8 cellular contexts compared by ENCODE assay signal in genomic region chr9:95127249-95128176, GRCh38.
A peak's percentile ranks its signal among the peaks of the same experiment; 100 is the strongest.
DNase-seq lines count a peak whose midpoint lies in the region; ATAC-seq and TF ChIP-seq lines count a peak whose summit lies in the region.

No MANE protein-coding gene starts in this region.

- no peak overlapping the region for H3K18ac ChIP-seq in H9 (ENCODE audit: insufficient read length, low read depth, low read length)

- H2BK120ac ChIP-seq in H9 (ENCODE audit: low read depth, low read length, poor library complexity, severe bottlenecking), result no peak overlapping the region

- no peak overlapping the region for H3K4me3 Mint-ChIP-seq in CD8-positive, alpha-beta memory T cell
- H3K4me3 Mint-ChIP-seq in H9 (peak overlapping the region; percentile 57 to 65; a peak in 4 of 5 replicates), endodermal cell (peak overlapping the region; percentile 53)

- H4K91ac ChIP-seq in H9 (ENCODE audit: insufficient read length, low read depth, low read length), result no peak overlapping the region

- no peak overlapping the region for H3K14ac ChIP-seq in H9 (ENCODE audit: insufficient read depth, low read length)

- H2BK15ac ChIP-seq in H9 (ENCODE audit: low read depth, low read length), result no peak overlapping the region; the same call in 1 of the 2 replicates

- no peaks in the 10 kb centered on the region for H3K4me1 ChIP-seq in CD8-positive, alpha-beta memory T cell (ENCODE audit: insufficient read depth, low read length)
- H3K4me1 ChIP-seq in H9 (ENCODE audit: insufficient read depth, low read length) (peaks cover 10% of the 10 kb centered on the region; the same call in 1 of the 2 replicates), endodermal cell (ENCODE audit: control insufficient read depth, insufficient read depth, low read length) (peaks cover 11% of the 10 kb centered on the region)

- no peaks in the 10 kb centered on the region for H3K36me3 ChIP-seq in CD8-positive, alpha-beta memory T cell (ENCODE audit: insufficient read depth, low read length)
- no peaks in the 10 kb centered on the region for H3K36me3 ChIP-seq in endodermal cell (ENCODE audit: control insufficient read depth, insufficient read depth, low read length)

- POLR2A ChIA-PET in CD8-positive, alpha-beta memory T cell (lab: Charles Lee), result no interaction called here

- no peak overlapping the region for H3K23ac ChIP-seq in H9 (ENCODE audit: insufficient read length, low read depth, low read length)

- H3K79me2 ChIP-seq in H9 (ENCODE audit: insufficient read depth, low read length), result no peaks in the 10 kb centered on the region

- H3K4ac ChIP-seq in H9 (ENCODE audit: low read depth, low read length), result no peak overlapping the region

- H3T11ph ChIP-seq in H9 (ENCODE audit: low read length), result no peak overlapping the region

- no peak overlapping the region for H4K5ac ChIP-seq in H9 (ENCODE audit: insufficient read length, low read depth, low read length)

- no peak overlapping the region for H3K56ac ChIP-seq in H9 (ENCODE audit: insufficient read length, low read depth, low read length)

- no peak overlapping the region for H2BK20ac ChIP-seq in H9 (ENCODE audit: low read depth, low read length, poor library complexity, severe bottlenecking)

- peaks cover 4% of the 10 kb centered on the region for H3K23me2 ChIP-seq in H9 (ENCODE audit: insufficient read length, low read depth, low read length, poor library complexity, severe bottlenecking)

- H4K20me1 ChIP-seq in H9 (ENCODE audit: control insufficient read depth, insufficient read depth, insufficient read length), result no peaks in the 10 kb centered on the region

- no peak overlapping the region for H2BK5ac ChIP-seq in H9 (ENCODE audit: insufficient read length, low read length)

- no peaks in the 10 kb centered on the region for H3K79me1 ChIP-seq in H9 (ENCODE audit: insufficient read depth, low read depth, low read length, poor library complexity, severe bottlenecking)

- H3K9ac ChIP-seq in H9 (ENCODE audit: extremely low read depth, insufficient read length, low read length) (no peak overlapping the region), endodermal cell (ENCODE audit: extremely low read depth, low read length, poor library complexity, severe bottlenecking) (no peak overlapping the region)

- no peaks in the 10 kb centered on the region for H3K9me3 ChIP-seq in CD8-positive, alpha-beta memory T cell (ENCODE audit: low read length)
- H3K9me3 ChIP-seq in H9 (ENCODE audit: control insufficient read depth, low read depth, low read length) (no peaks in the 10 kb centered on the region), endodermal cell (ENCODE audit: control insufficient read depth, low read length) (no peaks in the 10 kb centered on the region)

- no peaks in the 10 kb centered on the region for H3K27me3 ChIP-seq in CD8-positive, alpha-beta memory T cell (ENCODE audit: insufficient read depth, low read length, poor library complexity, severe bottlenecking)
- H3K27me3 ChIP-seq in H9 (ENCODE audit: insufficient read depth, low read length) (no peaks in the 10 kb centered on the region), endodermal cell (ENCODE audit: control insufficient read depth, insufficient read depth, low read length, poor library complexity, severe bottlenecking) (no peaks in the 10 kb centered on the region)

- H3K4me2 ChIP-seq in H9 (ENCODE audit: insufficient read depth, insufficient read length, low read length), result peak overlapping the region; percentile 23

- no peak overlapping the region for H2AFZ ChIP-seq in H9 (ENCODE audit: low read length)

- H2AK5ac ChIP-seq in H9 (ENCODE audit: insufficient read length, low read length), result no peak overlapping the region

- DNase-seq in CD8-positive, alpha-beta memory T cell, result peak; percentile 33 to 71 (median 48)
- DNase-seq in H9 (peak; percentile 90), NCI-H69 (lab: John Stamatoyannopoulos, UW) (peak; percentile 81), endodermal cell (peak; percentile 96), medulla oblongata (ENCODE audit: extremely low spot score) (peak; percentile 94)
- DNase-seq in activated CD8-positive, alpha-beta memory T cell treated with anti-CD3 and anti-CD28 coated beads for 48 hours (ENCODE audit: low read depth in 2 of 3, low spot score in 2 of 3), result peak; percentile 42 to 54 (median 45)
- DNase-seq in stimulated activated CD4-positive, alpha-beta T cell treated with anti-CD3 and anti-CD28 coated beads, TNF-alpha, amount 100 ng/mL, for 48 hours (ENCODE audit: low read depth in 3 of 3), result peak; percentile 39 to 64 (median 58)

- H3K36me3 Mint-ChIP-seq in CD8-positive, alpha-beta memory T cell, result peaks cover 0 to 2% (median 0%) of the 10 kb centered on the region in 3 donors
- H3K36me3 Mint-ChIP-seq in H9 (ENCODE audit: insufficient read depth in 1 of 3, low read depth in 3 of 3) (no peaks in the 10 kb centered on the region), endodermal cell (ENCODE audit: low read depth) (peaks cover 10% of the 10 kb centered on the region)

- H2BK12ac ChIP-seq in H9 (ENCODE audit: insufficient read length, low read depth, low read length), result no peak overlapping the region

- no peaks in the 10 kb centered on the region for H3K27me3 Mint-ChIP-seq in CD8-positive, alpha-beta memory T cell
- H3K27me3 Mint-ChIP-seq in H9 (ENCODE audit: low read depth) (peaks cover 6% of the 10 kb centered on the region; the same call in 1 of the 2 replicates), endodermal cell (ENCODE audit: insufficient read depth) (no peaks in the 10 kb centered on the region)

- no peak for ATAC-seq in HG02610 (IDR thresholded peaks at IDR 0.05; ENCODE audit: unreplicated experiment)

- CTCF ChIA-PET in CD8-positive, alpha-beta memory T cell (lab: Charles Lee), result interaction anchor here (0.6 to 8.9 kb wide), 20 partner anchors 9 to 512 kb away, joined by 3 to 102 read pairs (median 4); no protein-coding TSS in a partner anchor

- no peak overlapping the region for H3K27ac Mint-ChIP-seq in CD8-positive, alpha-beta memory T cell
- H3K27ac Mint-ChIP-seq in H9, result no peak overlapping the region
- H3K27ac Mint-ChIP-seq in endodermal cell, result no peak overlapping the region

- no peak overlapping the region for H4K8ac ChIP-seq in H9 (replicated peaks; ENCODE audit: insufficient read length, low read depth, low read length)

- H3K4me3 ChIP-seq in CD8-positive, alpha-beta memory T cell (ENCODE audit: low read length), result no peak overlapping the region
- no peak overlapping the region for H3K4me3 ChIP-seq in endodermal cell (ENCODE audit: low read length)

- H3K9me3 Mint-ChIP-seq in CD8-positive, alpha-beta memory T cell, result no peaks in the 10 kb centered on the region
- no peaks in the 10 kb centered on the region for H3K9me3 Mint-ChIP-seq in H9
- no peaks in the 10 kb centered on the region for H3K9me3 Mint-ChIP-seq in endodermal cell

- no CpG with 5 or more reads among the region's 35 CpGs for WGBS in H9 (ENCODE audit: extremely low coverage, insufficient read length, low lambda C conversion rate)
- 41 to 53% methylated on average over 28 to 35 of the region's 35 CpGs for WGBS in endodermal cell (ENCODE audit: insufficient coverage in 1 of 2, insufficient read length in 1 of 2), 2 experiments

- no peak overlapping the region for H3K27ac ChIP-seq in CD8-positive, alpha-beta memory T cell (ENCODE audit: low read depth, low read length)
- H3K27ac ChIP-seq in H9 (ENCODE audit: insufficient read length, low read depth, low read length) (no peak overlapping the region), endodermal cell (ENCODE audit: low read depth, low read length) (no peak overlapping the region)

- peaks cover 3 to 9% (median 3%) of the 10 kb centered on the region in 3 donors for H3K4me1 Mint-ChIP-seq in CD8-positive, alpha-beta memory T cell
- H3K4me1 Mint-ChIP-seq in H9, result peaks cover 38 to 47% of the 10 kb centered on the region in 2 experiments
- peaks cover 33% of the 10 kb centered on the region for H3K4me1 Mint-ChIP-seq in endodermal cell

- TF ChIP-seq CTCF in H9 (conservative IDR thresholded peaks at IDR 0.05) (peak; percentile 95), endodermal cell (conservative IDR thresholded peaks at IDR 0.05) (peak; percentile 97)

Comparison
In these comparisons a context has a peak if more than half of its experiments do, and no peak if none do; other contexts are left out.
1. DNase-seq: peak in every context shown above with its lines; median percentile 96 in endodermal cell; 94 in medulla oblongata; 90 in H9; 81 in NCI-H69; 58 in stimulated activated CD4-positive, alpha-beta T cell treated with anti-CD3 and anti-CD28 coated beads, TNF-alpha, amount 100 ng/mL, for 48 hours; 48 in CD8-positive, alpha-beta memory T cell; 45 in activated CD8-positive, alpha-beta memory T cell treated with anti-CD3 and anti-CD28 coated beads for 48 hours.
2. H3K4me3 Mint-ChIP-seq: peak in H9 (2 of 2) and endodermal cell (single experiment); none in CD8-positive, alpha-beta memory T cell (0 of 7).